ENCODE assay signal across 1 cellular context in genomic region chr10:1293636-1294440, GRCh38.
A peak's percentile ranks its signal among the peaks of the same experiment; 100 is the strongest.
TF ChIP-seq lines count a peak whose summit lies in the region.

No MANE protein-coding gene starts in this region.

TF ChIP-seq in SK-N-SH treated with all-trans-retinoic acid at 6 μM for 48 hours, 23 proteins besides CTCF, POLR2A, EP300 and RAD21 (continued from another document):
- TF ChIP-seq, protein P1, sequence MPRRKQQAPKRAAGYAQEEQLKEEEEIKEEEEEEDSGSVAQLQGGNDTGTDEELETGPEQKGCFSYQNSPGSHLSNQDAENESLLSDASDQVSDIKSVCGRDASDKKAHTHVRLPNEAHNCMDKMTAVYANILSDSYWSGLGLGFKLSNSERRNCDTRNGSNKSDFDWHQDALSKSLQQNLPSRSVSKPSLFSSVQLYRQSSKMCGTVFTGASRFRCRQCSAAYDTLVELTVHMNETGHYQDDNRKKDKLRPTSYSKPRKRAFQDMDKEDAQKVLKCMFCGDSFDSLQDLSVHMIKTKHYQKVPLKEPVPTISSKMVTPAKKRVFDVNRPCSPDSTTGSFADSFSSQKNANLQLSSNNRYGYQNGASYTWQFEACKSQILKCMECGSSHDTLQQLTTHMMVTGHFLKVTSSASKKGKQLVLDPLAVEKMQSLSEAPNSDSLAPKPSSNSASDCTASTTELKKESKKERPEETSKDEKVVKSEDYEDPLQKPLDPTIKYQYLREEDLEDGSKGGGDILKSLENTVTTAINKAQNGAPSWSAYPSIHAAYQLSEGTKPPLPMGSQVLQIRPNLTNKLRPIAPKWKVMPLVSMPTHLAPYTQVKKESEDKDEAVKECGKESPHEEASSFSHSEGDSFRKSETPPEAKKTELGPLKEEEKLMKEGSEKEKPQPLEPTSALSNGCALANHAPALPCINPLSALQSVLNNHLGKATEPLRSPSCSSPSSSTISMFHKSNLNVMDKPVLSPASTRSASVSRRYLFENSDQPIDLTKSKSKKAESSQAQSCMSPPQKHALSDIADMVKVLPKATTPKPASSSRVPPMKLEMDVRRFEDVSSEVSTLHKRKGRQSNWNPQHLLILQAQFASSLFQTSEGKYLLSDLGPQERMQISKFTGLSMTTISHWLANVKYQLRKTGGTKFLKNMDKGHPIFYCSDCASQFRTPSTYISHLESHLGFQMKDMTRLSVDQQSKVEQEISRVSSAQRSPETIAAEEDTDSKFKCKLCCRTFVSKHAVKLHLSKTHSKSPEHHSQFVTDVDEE (CRISPR knock-in tag; IDR thresholded peaks at IDR 0.05) = peak; percentile 92
- TF ChIP-seq POU6F1 (CRISPR knock-in tag; IDR thresholded peaks at IDR 0.05; ENCODE audit: borderline replicate concordance, low read depth) = no peak
- TF ChIP-seq BACH2 (CRISPR knock-in tag; IDR thresholded peaks at IDR 0.05; ENCODE audit: borderline replicate concordance) = no peak
